In the genomic region with DNA sequence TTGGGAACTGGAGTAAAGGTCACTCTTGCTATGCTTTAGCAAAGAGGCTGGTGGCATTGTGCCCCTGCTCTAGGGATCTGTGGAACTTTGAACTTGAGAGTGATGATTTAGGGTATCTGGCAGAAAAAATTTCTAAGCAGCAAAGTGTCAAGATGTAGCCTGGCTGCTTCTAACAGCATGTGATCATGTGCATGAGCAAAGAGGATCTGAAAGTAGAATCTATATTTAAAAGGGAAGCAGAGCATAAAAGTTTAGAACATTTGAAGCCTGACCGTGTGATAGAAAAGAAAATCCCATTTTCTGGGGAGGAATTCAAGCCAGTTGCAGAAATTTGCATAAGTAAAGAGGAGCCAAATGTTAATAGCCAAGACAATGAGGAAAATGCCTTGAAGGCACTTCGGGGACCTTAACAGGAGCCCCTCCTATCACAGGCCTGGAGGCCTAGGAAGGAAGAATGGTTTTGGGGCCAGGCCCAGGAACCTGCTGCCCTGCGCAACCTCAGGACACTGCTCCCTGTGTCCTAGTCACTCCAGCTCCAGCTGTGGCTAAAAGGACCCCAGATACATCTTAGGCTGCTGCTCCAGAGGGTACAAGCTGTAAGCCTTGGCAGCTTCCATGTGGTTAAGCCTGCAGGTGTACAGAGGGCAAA, we compare ENCODE assay signal across 1 cellular context.
A peak's percentile ranks its signal among the peaks of the same experiment; 100 is the strongest.
TF ChIP-seq lines count a peak whose summit lies in the region.

No MANE protein-coding gene starts in this region.

TF ChIP-seq in GM12878, 131 proteins besides CTCF, POLR2A, EP300 and RAD21 (continued from another document):
- TF ChIP-seq, protein P1, sequence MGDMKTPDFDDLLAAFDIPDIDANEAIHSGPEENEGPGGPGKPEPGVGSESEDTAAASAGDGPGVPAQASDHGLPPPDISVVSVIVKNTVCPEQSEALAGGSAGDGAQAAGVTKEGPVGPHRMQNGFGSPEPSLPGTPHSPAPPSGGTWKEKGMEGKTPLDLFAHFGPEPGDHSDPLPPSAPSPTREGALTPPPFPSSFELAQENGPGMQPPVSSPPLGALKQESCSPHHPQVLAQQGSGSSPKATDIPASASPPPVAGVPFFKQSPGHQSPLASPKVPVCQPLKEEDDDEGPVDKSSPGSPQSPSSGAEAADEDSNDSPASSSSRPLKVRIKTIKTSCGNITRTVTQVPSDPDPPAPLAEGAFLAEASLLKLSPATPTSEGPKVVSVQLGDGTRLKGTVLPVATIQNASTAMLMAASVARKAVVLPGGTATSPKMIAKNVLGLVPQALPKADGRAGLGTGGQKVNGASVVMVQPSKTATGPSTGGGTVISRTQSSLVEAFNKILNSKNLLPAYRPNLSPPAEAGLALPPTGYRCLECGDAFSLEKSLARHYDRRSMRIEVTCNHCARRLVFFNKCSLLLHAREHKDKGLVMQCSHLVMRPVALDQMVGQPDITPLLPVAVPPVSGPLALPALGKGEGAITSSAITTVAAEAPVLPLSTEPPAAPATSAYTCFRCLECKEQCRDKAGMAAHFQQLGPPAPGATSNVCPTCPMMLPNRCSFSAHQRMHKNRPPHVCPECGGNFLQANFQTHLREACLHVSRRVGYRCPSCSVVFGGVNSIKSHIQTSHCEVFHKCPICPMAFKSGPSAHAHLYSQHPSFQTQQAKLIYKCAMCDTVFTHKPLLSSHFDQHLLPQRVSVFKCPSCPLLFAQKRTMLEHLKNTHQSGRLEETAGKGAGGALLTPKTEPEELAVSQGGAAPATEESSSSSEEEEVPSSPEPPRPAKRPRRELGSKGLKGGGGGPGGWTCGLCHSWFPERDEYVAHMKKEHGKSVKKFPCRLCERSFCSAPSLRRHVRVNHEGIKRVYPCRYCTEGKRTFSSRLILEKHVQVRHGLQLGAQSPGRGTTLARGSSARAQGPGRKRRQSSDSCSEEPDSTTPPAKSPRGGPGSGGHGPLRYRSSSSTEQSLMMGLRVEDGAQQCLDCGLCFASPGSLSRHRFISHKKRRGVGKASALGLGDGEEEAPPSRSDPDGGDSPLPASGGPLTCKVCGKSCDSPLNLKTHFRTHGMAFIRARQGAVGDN (IDR thresholded peaks at IDR 0.05): peak; percentile 25; the same call in 1 of the 2 replicates
- TF ChIP-seq SPI1 (IDR thresholded peaks at IDR 0.05; ENCODE audit: borderline replicate concordance, insufficient read depth, low read depth, low read length): peak; percentile 54; the same call in 1 of the 2 replicates
- no peak for TF ChIP-seq EED (IDR thresholded peaks at IDR 0.05; ENCODE audit: low read depth)
- TF ChIP-seq ZNF24 (IDR thresholded peaks at IDR 0.05): no peak
- no peak for TF ChIP-seq IRF4 (IDR thresholded peaks at IDR 0.05; ENCODE audit: low read depth, low read length)
- TF ChIP-seq IKZF1 (conservative IDR thresholded peaks at IDR 0.05): 0 out of 2 replicates have a peak, but pooled peaks have one; percentile 22
- TF ChIP-seq, protein P2, sequence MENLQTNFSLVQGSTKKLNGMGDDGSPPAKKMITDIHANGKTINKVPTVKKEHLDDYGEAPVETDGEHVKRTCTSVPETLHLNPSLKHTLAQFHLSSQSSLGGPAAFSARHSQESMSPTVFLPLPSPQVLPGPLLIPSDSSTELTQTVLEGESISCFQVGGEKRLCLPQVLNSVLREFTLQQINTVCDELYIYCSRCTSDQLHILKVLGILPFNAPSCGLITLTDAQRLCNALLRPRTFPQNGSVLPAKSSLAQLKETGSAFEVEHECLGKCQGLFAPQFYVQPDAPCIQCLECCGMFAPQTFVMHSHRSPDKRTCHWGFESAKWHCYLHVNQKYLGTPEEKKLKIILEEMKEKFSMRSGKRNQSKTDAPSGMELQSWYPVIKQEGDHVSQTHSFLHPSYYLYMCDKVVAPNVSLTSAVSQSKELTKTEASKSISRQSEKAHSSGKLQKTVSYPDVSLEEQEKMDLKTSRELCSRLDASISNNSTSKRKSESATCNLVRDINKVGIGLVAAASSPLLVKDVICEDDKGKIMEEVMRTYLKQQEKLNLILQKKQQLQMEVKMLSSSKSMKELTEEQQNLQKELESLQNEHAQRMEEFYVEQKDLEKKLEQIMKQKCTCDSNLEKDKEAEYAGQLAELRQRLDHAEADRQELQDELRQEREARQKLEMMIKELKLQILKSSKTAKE (IDR thresholded peaks at IDR 0.05; ENCODE audit: low read depth, poor library complexity, severe bottlenecking): no peak
- TF ChIP-seq SMARCA5 (IDR thresholded peaks at IDR 0.05): no peak
- no peak for TF ChIP-seq EGR1 (IDR thresholded peaks at IDR 0.05; ENCODE audit: borderline replicate concordance in 1 of 2, low read depth in 2 of 2, low read length in 2 of 2)
- no peak for TF ChIP-seq CREB1 (IDR thresholded peaks at IDR 0.05; ENCODE audit: low read depth)
- TF ChIP-seq CBX5 (IDR thresholded peaks at IDR 0.05; ENCODE audit: low read depth): 0 out of 2 replicates have a peak, but pooled peaks have one; percentile 35
- TF ChIP-seq, protein P3, sequence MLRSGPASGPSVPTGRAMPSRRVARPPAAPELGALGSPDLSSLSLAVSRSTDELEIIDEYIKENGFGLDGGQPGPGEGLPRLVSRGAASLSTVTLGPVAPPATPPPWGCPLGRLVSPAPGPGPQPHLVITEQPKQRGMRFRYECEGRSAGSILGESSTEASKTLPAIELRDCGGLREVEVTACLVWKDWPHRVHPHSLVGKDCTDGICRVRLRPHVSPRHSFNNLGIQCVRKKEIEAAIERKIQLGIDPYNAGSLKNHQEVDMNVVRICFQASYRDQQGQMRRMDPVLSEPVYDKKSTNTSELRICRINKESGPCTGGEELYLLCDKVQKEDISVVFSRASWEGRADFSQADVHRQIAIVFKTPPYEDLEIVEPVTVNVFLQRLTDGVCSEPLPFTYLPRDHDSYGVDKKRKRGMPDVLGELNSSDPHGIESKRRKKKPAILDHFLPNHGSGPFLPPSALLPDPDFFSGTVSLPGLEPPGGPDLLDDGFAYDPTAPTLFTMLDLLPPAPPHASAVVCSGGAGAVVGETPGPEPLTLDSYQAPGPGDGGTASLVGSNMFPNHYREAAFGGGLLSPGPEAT (IDR thresholded peaks at IDR 0.05; ENCODE audit: low read depth): peak; percentile 44
- no peak for TF ChIP-seq EZH2 (IDR thresholded peaks at IDR 0.05; ENCODE audit: borderline replicate concordance, control insufficient read depth, low read depth, low read length)
- TF ChIP-seq NBN (IDR thresholded peaks at IDR 0.05): no peak
